Comparison of ENCODE assay signal across 22 cellular contexts in genomic region chr3:26260073-26260623, GRCh38.
"Had no signal": no experiment of that assay in that cellular context is flagged by ENCODE, and none has a peak within 500 bp of the region (broad histone marks: within the 10 kb centered on the region; RNA-seq: fewer than 3 reads in every experiment).

No MANE protein-coding gene starts in this region.

- DNase-seq: Kasumi-1; MV-4-11; NCI-H1048; NCI-H1105; NCI-H1417; NCI-H1436 treated with DMSO at 0.1 percent for 48 hours; NCI-H1694; NCI-H187 treated with DMSO at 0.1 percent for 48 hours; NCI-H2029 treated with DMSO at 0.1 percent for 48 hours; NCI-H2171 treated with DMSO at 0.1 percent for 48 hours; NCI-H345; NCI-H446 treated with DMSO at 0.1 percent for 48 hours; NCI-H510A treated with DMSO at 0.1 percent for 48 hours; NCI-H526; NCI-H82; NK-92 treated with Interleukin-12 subunit alpha and Interleukin-12 subunit beta, amount 100 ng/mL, for 24 hours; PC-3; SHP77 had no signal

- ATAC-seq: K562, Panc1, PC-3 had no signal

- H3K9ac ChIP-seq: KMS-11 had no signal

- H3K27ac ChIP-seq: KMS-11, RWPE1 had no signal

- H3K4me3 ChIP-seq: K562 had no signal

- H3K4me2 ChIP-seq: KMS-11 had no signal
